In genomic region chr3:28840976-28841376, GRCh38 we compare ENCODE assay signal across 10 cellular contexts.
DNase-seq lines count a peak whose midpoint lies in the region; ATAC-seq and TF ChIP-seq lines count a peak whose summit lies in the region.
"Had no signal": no experiment of that assay in that cellular context is flagged by ENCODE, and none has a peak within 500 bp of the region (broad histone marks: within the 10 kb centered on the region; RNA-seq: fewer than 3 reads in every experiment).

No MANE protein-coding gene starts in this region.

- TF ChIP-seq CTCF in brain microvascular endothelial cell (IDR thresholded peaks at IDR 0.05; ENCODE audit: low read depth, low read length, missing control alignments) = no peak

- no peak overlapping the region for H3K4me3 Mint-ChIP-seq in stimulated activated effector memory CD8-positive, alpha-beta T cell treated with anti-CD3 and anti-CD28 coated beads, Interleukin-12 subunit alpha, Interleukin-12 subunit beta, amount 100 ng/mL, for 72 hours

- H3K36me3 ChIP-seq in brain microvascular endothelial cell (replicated peaks) = no peaks in the 10 kb centered on the region
- H3K36me3 ChIP-seq: neutrophil had no signal

- H3K27me3 ChIP-seq in brain microvascular endothelial cell (replicated peaks) = no peaks in the 10 kb centered on the region
- H3K27me3 ChIP-seq: neutrophil had no signal

- in situ Hi-C loops in brain microvascular endothelial cell (cut with HindIII; ENCODE audit: low pct_ligation_motif_present, low sequenced_read_pairs) = no loop called here

- no peak overlapping the region for H3K27ac ChIP-seq in brain microvascular endothelial cell
- H3K27ac ChIP-seq: neutrophil had no signal

- H3K9me3 Mint-ChIP-seq in stimulated activated effector memory CD8-positive, alpha-beta T cell treated with anti-CD3 and anti-CD28 coated beads, Interleukin-12 subunit alpha, Interleukin-12 subunit beta, amount 100 ng/mL, for 72 hours = no peaks in the 10 kb centered on the region

- H3K36me3 Mint-ChIP-seq in stimulated activated effector memory CD8-positive, alpha-beta T cell treated with anti-CD3 and anti-CD28 coated beads, Interleukin-12 subunit alpha, Interleukin-12 subunit beta, amount 100 ng/mL, for 72 hours = no peaks in the 10 kb centered on the region

- no peak overlapping the region for H3K4me3 ChIP-seq in brain microvascular endothelial cell (ENCODE audit: low read depth, low read length)

- ATAC-seq in HG02885 (IDR thresholded peaks at IDR 0.05; ENCODE audit: poor library complexity, unreplicated experiment) = peak; percentile 55
- ATAC-seq in activated CD4-positive, CD25-positive, alpha-beta regulatory T cell treated with anti-CD3 and anti-CD28 coated beads, Interleukin-2, amount 50 U/mL, for 24 hours = peak; percentile 94 to 95
- ATAC-seq in stimulated activated effector memory CD8-positive, alpha-beta T cell treated with anti-CD3 and anti-CD28 coated beads, Interleukin-12 subunit alpha, Interleukin-12 subunit beta, amount 100 ng/mL, for 72 hours = peak; percentile 97
- ATAC-seq: Panc1 had no signal

- H3K27ac Mint-ChIP-seq in stimulated activated effector memory CD8-positive, alpha-beta T cell treated with anti-CD3 and anti-CD28 coated beads, Interleukin-12 subunit alpha, Interleukin-12 subunit beta, amount 100 ng/mL, for 72 hours = peak overlapping the region; percentile 62

- DNase-seq in activated T-cell treated with anti-CD3 and anti-CD28 coated beads for 48 hours (ENCODE audit: low read depth) = peak; percentile 40
- no peak for DNase-seq in activated T-cell treated with anti-CD3 and anti-CD28 coated beads, Interleukin-2, amount 50 U/mL, for 1 hour
- DNase-seq in stimulated activated effector memory CD8-positive, alpha-beta T cell treated with anti-CD3 and anti-CD28 coated beads, Interleukin-12 subunit alpha, Interleukin-12 subunit beta, amount 100 ng/mL, for 72 hours (ENCODE audit: low spot score in 2 of 2) = peak in 1 of 2 donors; percentile 66
- no peak for DNase-seq in SHP77 (lab: John Stamatoyannopoulos, UW)
- DNase-seq in HT-29 (ENCODE audit: low spot score) = no peak
- no peak for DNase-seq in brain microvascular endothelial cell

- H3K4me1 Mint-ChIP-seq in stimulated activated effector memory CD8-positive, alpha-beta T cell treated with anti-CD3 and anti-CD28 coated beads, Interleukin-12 subunit alpha, Interleukin-12 subunit beta, amount 100 ng/mL, for 72 hours = no peaks in the 10 kb centered on the region
